ENCODE assay signal across 1 cellular context in the genomic region with DNA sequence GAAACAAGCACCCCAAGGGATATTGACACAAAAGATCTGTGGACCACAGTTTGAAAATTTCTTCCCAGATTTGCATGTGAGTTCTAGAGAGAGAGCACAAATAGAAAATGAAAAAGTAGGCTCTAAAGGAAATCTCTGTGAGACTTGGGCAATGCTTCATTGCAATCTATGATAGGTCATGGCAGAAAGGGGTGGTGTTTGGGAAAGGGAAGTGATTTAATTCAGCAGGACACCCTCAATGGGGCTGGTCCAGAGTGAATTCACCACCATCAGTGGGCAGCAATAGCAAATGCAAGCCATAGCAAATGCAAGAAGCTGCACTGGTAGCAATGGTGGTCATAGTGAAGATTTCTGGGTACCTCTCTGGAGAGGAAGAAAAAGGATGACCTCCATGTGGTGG.
TF ChIP-seq lines count a peak whose summit lies in the region.

No MANE protein-coding gene starts in this region.

TF ChIP-seq in GM23338, 12 proteins besides CTCF, POLR2A, EP300 and RAD21 (continued from another document):
- TF ChIP-seq, protein P1, sequence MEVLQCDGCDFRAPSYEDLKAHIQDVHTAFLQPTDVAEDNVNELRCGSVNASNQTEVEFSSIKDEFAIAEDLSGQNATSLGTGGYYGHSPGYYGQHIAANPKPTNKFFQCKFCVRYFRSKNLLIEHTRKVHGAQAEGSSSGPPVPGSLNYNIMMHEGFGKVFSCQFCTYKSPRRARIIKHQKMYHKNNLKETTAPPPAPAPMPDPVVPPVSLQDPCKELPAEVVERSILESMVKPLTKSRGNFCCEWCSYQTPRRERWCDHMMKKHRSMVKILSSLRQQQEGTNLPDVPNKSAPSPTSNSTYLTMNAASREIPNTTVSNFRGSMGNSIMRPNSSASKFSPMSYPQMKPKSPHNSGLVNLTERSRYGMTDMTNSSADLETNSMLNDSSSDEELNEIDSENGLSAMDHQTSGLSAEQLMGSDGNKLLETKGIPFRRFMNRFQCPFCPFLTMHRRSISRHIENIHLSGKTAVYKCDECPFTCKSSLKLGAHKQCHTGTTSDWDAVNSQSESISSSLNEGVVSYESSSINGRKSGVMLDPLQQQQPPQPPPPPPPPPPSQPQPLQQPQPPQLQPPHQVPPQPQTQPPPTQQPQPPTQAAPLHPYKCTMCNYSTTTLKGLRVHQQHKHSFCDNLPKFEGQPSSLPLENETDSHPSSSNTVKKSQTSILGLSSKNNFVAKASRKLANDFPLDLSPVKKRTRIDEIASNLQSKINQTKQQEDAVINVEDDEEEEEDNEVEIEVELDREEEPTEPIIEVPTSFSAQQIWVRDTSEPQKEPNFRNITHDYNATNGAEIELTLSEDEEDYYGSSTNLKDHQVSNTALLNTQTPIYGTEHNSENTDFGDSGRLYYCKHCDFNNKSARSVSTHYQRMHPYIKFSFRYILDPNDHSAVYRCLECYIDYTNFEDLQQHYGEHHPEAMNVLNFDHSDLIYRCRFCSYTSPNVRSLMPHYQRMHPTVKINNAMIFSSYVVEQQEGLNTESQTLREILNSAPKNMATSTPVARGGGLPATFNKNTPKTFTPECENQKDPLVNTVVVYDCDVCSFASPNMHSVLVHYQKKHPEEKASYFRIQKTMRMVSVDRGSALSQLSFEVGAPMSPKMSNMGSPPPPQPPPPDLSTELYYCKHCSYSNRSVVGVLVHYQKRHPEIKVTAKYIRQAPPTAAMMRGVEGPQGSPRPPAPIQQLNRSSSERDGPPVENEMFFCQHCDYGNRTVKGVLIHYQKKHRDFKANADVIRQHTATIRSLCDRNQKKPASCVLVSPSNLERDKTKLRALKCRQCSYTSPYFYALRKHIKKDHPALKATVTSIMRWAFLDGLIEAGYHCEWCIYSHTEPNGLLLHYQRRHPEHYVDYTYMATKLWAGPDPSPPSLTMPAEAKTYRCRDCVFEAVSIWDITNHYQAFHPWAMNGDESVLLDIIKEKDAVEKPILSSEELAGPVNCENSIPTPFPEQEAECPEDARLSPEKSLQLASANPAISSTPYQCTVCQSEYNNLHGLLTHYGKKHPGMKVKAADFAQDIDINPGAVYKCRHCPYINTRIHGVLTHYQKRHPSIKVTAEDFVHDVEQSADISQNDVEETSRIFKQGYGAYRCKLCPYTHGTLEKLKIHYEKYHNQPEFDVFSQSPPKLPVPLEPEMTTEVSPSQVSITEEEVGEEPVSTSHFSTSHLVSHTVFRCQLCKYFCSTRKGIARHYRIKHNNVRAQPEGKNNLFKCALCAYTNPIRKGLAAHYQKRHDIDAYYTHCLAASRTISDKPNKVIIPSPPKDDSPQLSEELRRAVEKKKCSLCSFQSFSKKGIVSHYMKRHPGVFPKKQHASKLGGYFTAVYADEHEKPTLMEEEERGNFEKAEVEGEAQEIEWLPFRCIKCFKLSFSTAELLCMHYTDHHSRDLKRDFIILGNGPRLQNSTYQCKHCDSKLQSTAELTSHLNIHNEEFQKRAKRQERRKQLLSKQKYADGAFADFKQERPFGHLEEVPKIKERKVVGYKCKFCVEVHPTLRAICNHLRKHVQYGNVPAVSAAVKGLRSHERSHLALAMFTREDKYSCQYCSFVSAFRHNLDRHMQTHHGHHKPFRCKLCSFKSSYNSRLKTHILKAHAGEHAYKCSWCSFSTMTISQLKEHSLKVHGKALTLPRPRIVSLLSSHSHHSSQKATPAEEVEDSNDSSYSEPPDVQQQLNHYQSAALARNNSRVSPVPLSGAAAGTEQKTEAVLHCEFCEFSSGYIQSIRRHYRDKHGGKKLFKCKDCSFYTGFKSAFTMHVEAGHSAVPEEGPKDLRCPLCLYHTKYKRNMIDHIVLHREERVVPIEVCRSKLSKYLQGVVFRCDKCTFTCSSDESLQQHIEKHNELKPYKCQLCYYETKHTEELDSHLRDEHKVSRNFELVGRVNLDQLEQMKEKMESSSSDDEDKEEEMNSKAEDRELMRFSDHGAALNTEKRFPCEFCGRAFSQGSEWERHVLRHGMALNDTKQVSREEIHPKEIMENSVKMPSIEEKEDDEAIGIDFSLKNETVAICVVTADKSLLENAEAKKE (CRISPR knock-in tag; IDR thresholded peaks at IDR 0.05) = no peak
- no peak for TF ChIP-seq STAT1 (IDR thresholded peaks at IDR 0.05; ENCODE audit: unreplicated experiment)
- no peak for TF ChIP-seq EZH2 (IDR thresholded peaks at IDR 0.05; ENCODE audit: low read depth, unreplicated experiment)
- no peak for TF ChIP-seq EZH2phosphoT487 (IDR thresholded peaks at IDR 0.05; ENCODE audit: unreplicated experiment)
- TF ChIP-seq CREB1 (CRISPR knock-in tag; IDR thresholded peaks at IDR 0.05; ENCODE audit: low read depth) = no peak
- no peak for TF ChIP-seq NANOG (IDR thresholded peaks at IDR 0.05; ENCODE audit: borderline replicate concordance)
- TF ChIP-seq, protein P2, sequence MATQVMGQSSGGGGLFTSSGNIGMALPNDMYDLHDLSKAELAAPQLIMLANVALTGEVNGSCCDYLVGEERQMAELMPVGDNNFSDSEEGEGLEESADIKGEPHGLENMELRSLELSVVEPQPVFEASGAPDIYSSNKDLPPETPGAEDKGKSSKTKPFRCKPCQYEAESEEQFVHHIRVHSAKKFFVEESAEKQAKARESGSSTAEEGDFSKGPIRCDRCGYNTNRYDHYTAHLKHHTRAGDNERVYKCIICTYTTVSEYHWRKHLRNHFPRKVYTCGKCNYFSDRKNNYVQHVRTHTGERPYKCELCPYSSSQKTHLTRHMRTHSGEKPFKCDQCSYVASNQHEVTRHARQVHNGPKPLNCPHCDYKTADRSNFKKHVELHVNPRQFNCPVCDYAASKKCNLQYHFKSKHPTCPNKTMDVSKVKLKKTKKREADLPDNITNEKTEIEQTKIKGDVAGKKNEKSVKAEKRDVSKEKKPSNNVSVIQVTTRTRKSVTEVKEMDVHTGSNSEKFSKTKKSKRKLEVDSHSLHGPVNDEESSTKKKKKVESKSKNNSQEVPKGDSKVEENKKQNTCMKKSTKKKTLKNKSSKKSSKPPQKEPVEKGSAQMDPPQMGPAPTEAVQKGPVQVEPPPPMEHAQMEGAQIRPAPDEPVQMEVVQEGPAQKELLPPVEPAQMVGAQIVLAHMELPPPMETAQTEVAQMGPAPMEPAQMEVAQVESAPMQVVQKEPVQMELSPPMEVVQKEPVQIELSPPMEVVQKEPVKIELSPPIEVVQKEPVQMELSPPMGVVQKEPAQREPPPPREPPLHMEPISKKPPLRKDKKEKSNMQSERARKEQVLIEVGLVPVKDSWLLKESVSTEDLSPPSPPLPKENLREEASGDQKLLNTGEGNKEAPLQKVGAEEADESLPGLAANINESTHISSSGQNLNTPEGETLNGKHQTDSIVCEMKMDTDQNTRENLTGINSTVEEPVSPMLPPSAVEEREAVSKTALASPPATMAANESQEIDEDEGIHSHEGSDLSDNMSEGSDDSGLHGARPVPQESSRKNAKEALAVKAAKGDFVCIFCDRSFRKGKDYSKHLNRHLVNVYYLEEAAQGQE (IDR thresholded peaks at IDR 0.05; ENCODE audit: unreplicated experiment) = no peak
- no peak for TF ChIP-seq JUNB (IDR thresholded peaks at IDR 0.05; ENCODE audit: unreplicated experiment)
- TF ChIP-seq, protein P3, sequence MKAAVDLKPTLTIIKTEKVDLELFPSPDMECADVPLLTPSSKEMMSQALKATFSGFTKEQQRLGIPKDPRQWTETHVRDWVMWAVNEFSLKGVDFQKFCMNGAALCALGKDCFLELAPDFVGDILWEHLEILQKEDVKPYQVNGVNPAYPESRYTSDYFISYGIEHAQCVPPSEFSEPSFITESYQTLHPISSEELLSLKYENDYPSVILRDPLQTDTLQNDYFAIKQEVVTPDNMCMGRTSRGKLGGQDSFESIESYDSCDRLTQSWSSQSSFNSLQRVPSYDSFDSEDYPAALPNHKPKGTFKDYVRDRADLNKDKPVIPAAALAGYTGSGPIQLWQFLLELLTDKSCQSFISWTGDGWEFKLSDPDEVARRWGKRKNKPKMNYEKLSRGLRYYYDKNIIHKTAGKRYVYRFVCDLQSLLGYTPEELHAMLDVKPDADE (IDR thresholded peaks at IDR 0.05) = no peak
- TF ChIP-seq ZNF114 (CRISPR knock-in tag; IDR thresholded peaks at IDR 0.05) = no peak
